In genomic region chr7:39951943-39952194, GRCh38 we compare ENCODE assay signal across 8 cellular contexts. TPM values are rescaled to one million over a fixed set of nuclear protein-coding genes. Genes with fewer than 3 reads are reported as not detected.
DNase-seq lines count a peak whose midpoint lies in the region; ATAC-seq and TF ChIP-seq lines count a peak whose summit lies in the region.

No MANE protein-coding gene starts in this region.

- intact Hi-C loops in esophagus squamous epithelium (cut with DNase I), result loop anchor here (10.0 kb wide), 1 partner anchor 103 kb away; no protein-coding TSS in a partner anchor

- no peak overlapping the region for H2AK5ac ChIP-seq in trophoblast cell (ENCODE audit: low read length)

- no peak for TF ChIP-seq CTCF in DND-41 (IDR thresholded peaks at IDR 0.05; ENCODE audit: borderline replicate concordance, extremely low read depth, low read length, poor library complexity, severe bottlenecking)
- TF ChIP-seq CTCF in esophagus squamous epithelium (IDR thresholded peaks at IDR 0.05), result no peak

- H3K79me2 ChIP-seq in DND-41 (ENCODE audit: insufficient read depth, low read length), result peaks cover 82% of the 10 kb centered on the region
- peaks cover 29% of the 10 kb centered on the region for H3K79me2 ChIP-seq in trophoblast cell (ENCODE audit: control insufficient read depth, insufficient read depth, low read length, poor library complexity)

- H2AFZ ChIP-seq in DND-41 (ENCODE audit: low read depth, low read length) (peak overlapping the region; percentile 80; the same call in 1 of the 2 replicates), trophoblast cell (ENCODE audit: insufficient read depth, low read length, poor library complexity) (no peak overlapping the region)

- WGBS in esophagus squamous epithelium, 2 donors, result 0% methylated on average over 6 to 7 of the region's 10 CpGs
- WGBS in trophoblast cell (ENCODE audit: extremely low coverage, insufficient coverage, insufficient read length), result no CpG with 5 or more reads among the region's 10 CpGs

- H3K4me3 ChIP-seq in DND-41 (ENCODE audit: low read depth in 1 of 2, low read length in 2 of 2), result peak overlapping the region; percentile 94 to 99
- peak overlapping the region; percentile 80 for H3K4me3 ChIP-seq in SJSA1
- peak overlapping the region; percentile 71 to 95 (median 90) for H3K4me3 ChIP-seq in esophagus squamous epithelium
- H3K4me3 ChIP-seq in trophoblast cell (ENCODE audit: low read depth, low read length), result peak overlapping the region; percentile 98

- no peak for TF ChIP-seq POLR2A in esophagus squamous epithelium (IDR thresholded peaks at IDR 0.05)

- no peak overlapping the region for H4K8ac ChIP-seq in trophoblast cell (ENCODE audit: low read depth, low read length)

- H3K9me3 ChIP-seq in DND-41 (ENCODE audit: insufficient read depth, low read length, severe bottlenecking), result no peaks in the 10 kb centered on the region
- no peaks in the 10 kb centered on the region for H3K9me3 ChIP-seq in SJSA1 (replicated peaks)
- H3K9me3 ChIP-seq in esophagus squamous epithelium, result no peaks in the 10 kb centered on the region
- H3K9me3 ChIP-seq in trophoblast cell (ENCODE audit: insufficient read depth, low read depth, low read length), result no peaks in the 10 kb centered on the region

- H3K4me1 ChIP-seq in DND-41 (ENCODE audit: insufficient read depth, low read length), result peaks cover 55% of the 10 kb centered on the region
- peaks cover 10% of the 10 kb centered on the region for H3K4me1 ChIP-seq in SJSA1 (replicated peaks)
- peaks cover 5 to 57% (median 28%) of the 10 kb centered on the region in 3 donors for H3K4me1 ChIP-seq in esophagus squamous epithelium
- peaks cover 0 to 3% of the 10 kb centered on the region in 2 experiments for H3K4me1 ChIP-seq in trophoblast cell (ENCODE audit: control insufficient read depth in 1 of 2, insufficient read depth in 2 of 2, low read length in 2 of 2)

- no peak overlapping the region for H2BK12ac ChIP-seq in trophoblast cell (ENCODE audit: low read length)

- H4K20me1 ChIP-seq in DND-41 (ENCODE audit: insufficient read depth, low read length), result peaks cover 56% of the 10 kb centered on the region

- H3K9ac ChIP-seq in DND-41 (ENCODE audit: low read depth, low read length), result peak overlapping the region; percentile 66
- H3K9ac ChIP-seq in trophoblast cell (ENCODE audit: low read length), result peak overlapping the region; percentile 97

- H3K36me3 ChIP-seq in DND-41 (ENCODE audit: insufficient read depth, low read length), result peaks cover 27% of the 10 kb centered on the region
- H3K36me3 ChIP-seq in SJSA1, result peaks cover 23% of the 10 kb centered on the region
- no peaks in the 10 kb centered on the region for H3K36me3 ChIP-seq in esophagus squamous epithelium
- H3K36me3 ChIP-seq in trophoblast cell (ENCODE audit: control insufficient read depth in 1 of 2, insufficient read depth in 2 of 2, low read length in 2 of 2), result peaks cover 0 to 3% of the 10 kb centered on the region in 2 experiments

- no peak overlapping the region for H2BK120ac ChIP-seq in trophoblast cell (ENCODE audit: insufficient read depth, low read length, poor library complexity)

- H4K12ac ChIP-seq in trophoblast cell (ENCODE audit: low read depth, low read length), result no peak overlapping the region

- peak overlapping the region; percentile 98 for H3K4ac ChIP-seq in trophoblast cell (ENCODE audit: low read depth, low read length)

- peak overlapping the region; percentile 97 for H3K4me2 ChIP-seq in DND-41 (ENCODE audit: insufficient read depth, low read length)
- peak overlapping the region; percentile 84 for H3K4me2 ChIP-seq in trophoblast cell (ENCODE audit: low read length)

- H3K18ac ChIP-seq in trophoblast cell (ENCODE audit: low read length), result peak overlapping the region; percentile 91

- peak overlapping the region; percentile 88 for H3K14ac ChIP-seq in trophoblast cell (ENCODE audit: low read length)

- no peak for ATAC-seq in DND-41 (ENCODE audit: insufficient read depth, low read depth)

- H3K79me1 ChIP-seq in trophoblast cell (ENCODE audit: low read length), result peaks cover 25% of the 10 kb centered on the region

- H2BK5ac ChIP-seq in trophoblast cell (ENCODE audit: low read depth, low read length, poor library complexity), result peak overlapping the region; percentile 7

- H3K27me3 ChIP-seq in DND-41 (ENCODE audit: insufficient read depth, low read length, poor library complexity), result no peaks in the 10 kb centered on the region
- no peaks in the 10 kb centered on the region for H3K27me3 ChIP-seq in SJSA1 (replicated peaks)
- no peaks in the 10 kb centered on the region for H3K27me3 ChIP-seq in esophagus squamous epithelium
- H3K27me3 ChIP-seq in trophoblast cell (ENCODE audit: insufficient read depth, low read length), result no peaks in the 10 kb centered on the region

- peak overlapping the region; percentile 88 for H4K91ac ChIP-seq in trophoblast cell (ENCODE audit: low read depth, low read length)

- DNase-seq in DND-41 (no peak), SJSA1 (ENCODE audit: low read depth in 1 of 2, low spot score in 2 of 2) (no peak), esophagus squamous epithelium (lab: John Stamatoyannopoulos, UW) (no peak), trophoblast cell (no peak), cerebellar cortex (ENCODE audit: low spot score) (no peak), NCI-H2196 (lab: John Stamatoyannopoulos, UW; ENCODE audit: unreplicated experiment) (no peak), amygdala (lab: John Stamatoyannopoulos, UW) (no peak), dedifferentiated amniotic fluid mesenchymal stem cell (ENCODE audit: extremely low spot score) (no peak)

- H3K27ac ChIP-seq in DND-41 (ENCODE audit: low read length) (peak overlapping the region; percentile 94), SJSA1 (peak overlapping the region; percentile 82), esophagus squamous epithelium (peak overlapping the region; percentile 95 to 100 (median 98)), trophoblast cell (ENCODE audit: low read depth, low read length) (peak overlapping the region; percentile 97)

- H3K23ac ChIP-seq in trophoblast cell (ENCODE audit: low read length), result no peak overlapping the region

RNA-seq across cellular contexts. Expression of gene CDK13, which starts 1.8 kb away (rescaled TPM):
- 37.8 and 63.9 TPM in 2 replicates for total RNA-seq in SJSA1 (2014; rRNA removed; shearing (Covaris generic))
- total RNA-seq in esophagus squamous epithelium, result 10 to 100 TPM; 46.0 to 99.8 (median 66.0) TPM
- polyA plus RNA-seq in trophoblast cell (2013), result 29.9 and 30.1 TPM in 2 replicates
